ENCODE assay signal across 11 cellular contexts in genomic region chr2:100875516-100876230, GRCh38. TPM values are rescaled to one million over a fixed set of nuclear protein-coding genes. Genes with fewer than 3 reads are reported as not detected.
DNase-seq lines count a peak whose midpoint lies in the region; ATAC-seq and TF ChIP-seq lines count a peak whose summit lies in the region.
"Had no signal": no experiment of that assay in that cellular context is flagged by ENCODE, and none has a peak within 500 bp of the region (broad histone marks: within the 10 kb centered on the region; RNA-seq: fewer than 3 reads in every experiment).

No MANE protein-coding gene starts in this region.

- H3K4me3 ChIP-seq in body of pancreas (no peak overlapping the region), right atrium auricular region (no peak overlapping the region)

- no peak for TF ChIP-seq POLR2A in body of pancreas (IDR thresholded peaks at IDR 0.05)

- TF ChIP-seq CTCF in body of pancreas (IDR thresholded peaks at IDR 0.05) (no peak), right atrium auricular region (IDR thresholded peaks at IDR 0.05) (no peak)

- DNase-seq in COLO668 (lab: John Stamatoyannopoulos, UW; ENCODE audit: unreplicated experiment) = peak; percentile 40
- DNase-seq in NCI-H2029 (lab: John Stamatoyannopoulos, UW) = peak; percentile 73
- peak; percentile 46 to 74 (median 51) for DNase-seq in body of pancreas
- DNase-seq in lung microvascular endothelial cell (ENCODE audit: low read depth in 2 of 2) = peak; percentile 78 to 91
- DNase-seq in GM03348 (ENCODE audit: low spot score) = no peak
- no peak for DNase-seq in stimulated activated CD4-positive, alpha-beta T cell treated with anti-CD3 and anti-CD28 coated beads, Interleukin-12 subunit alpha, Interleukin-12 subunit beta, amount 100 ng/mL, for 4 hours
- DNase-seq in right atrium auricular region (ENCODE audit: low spot score) = no peak
- DNase-seq: activated naive CD8-positive, alpha-beta T cell treated with anti-CD3 and anti-CD28 coated beads for 36 hours; Kasumi-1 had no signal

- ATAC-seq in body of pancreas (peak; percentile 60), GM21723 (IDR thresholded peaks at IDR 0.05; ENCODE audit: unreplicated experiment) (no peak)

- H3K4me1 ChIP-seq in body of pancreas (peaks cover 46% of the 10 kb centered on the region), right atrium auricular region (peaks cover 0 to 34% of the 10 kb centered on the region in 2 donors)

- H3K36me3 ChIP-seq in body of pancreas (replicated peaks in 1 of 2; ENCODE audit: insufficient read depth in 1 of 2, low read depth in 2 of 2) (no peaks in the 10 kb centered on the region), right atrium auricular region (no peaks in the 10 kb centered on the region)

- intact Hi-C loops in body of pancreas (cut with DNase I) = no loop called here

- 23 to 31% methylated on average over 20 of the region's 20 CpGs for WGBS in body of pancreas, 2 donors

- H3K27me3 ChIP-seq in body of pancreas (no peaks in the 10 kb centered on the region), right atrium auricular region (no peaks in the 10 kb centered on the region)

- H3K27ac ChIP-seq in body of pancreas = peak overlapping the region; percentile 45 to 70 (median 64)
- H3K27ac ChIP-seq in right atrium auricular region = peak overlapping the region in 1 of 2 donors; percentile 31

- no peaks in the 10 kb centered on the region for H3K9me3 ChIP-seq in body of pancreas
- no peaks in the 10 kb centered on the region for H3K9me3 ChIP-seq in right atrium auricular region

RNA-seq across cellular contexts. Expression of gene NPAS2, which starts 55.7 kb away (rescaled TPM):
- total RNA-seq in body of pancreas (10 to 100 TPM; 32.7 to 51.7 TPM), lung microvascular endothelial cell (4.8 and 11.7 TPM in 2 replicates), right atrium auricular region (10 to 100 TPM; 39.2 to 49.4 TPM)
- total RNA-seq: OCI-LY7 had no signal

Comparison
In these comparisons a context has a peak if more than half of its experiments do, and no peak if none do; other contexts are left out.
1. DNase-seq: peak in COLO668 (single experiment), NCI-H2029 (single experiment), body of pancreas (4 of 4) and lung microvascular endothelial cell (2 of 2); none in GM03348 (single experiment), stimulated activated CD4-positive, alpha-beta T cell treated with anti-CD3 and anti-CD28 coated beads, Interleukin-12 subunit alpha, Interleukin-12 subunit beta, amount 100 ng/mL, for 4 hours (single experiment) and right atrium auricular region (single experiment).